Comparison of ENCODE assay signal across 19 cellular contexts in genomic region chr7:14389052-14389988, GRCh38.
A peak's percentile ranks its signal among the peaks of the same experiment; 100 is the strongest.
DNase-seq lines count a peak whose midpoint lies in the region; ATAC-seq and TF ChIP-seq lines count a peak whose summit lies in the region.
"Had no signal": no experiment of that assay in that cellular context is flagged by ENCODE, and none has a peak within 500 bp of the region (broad histone marks: within the 10 kb centered on the region; RNA-seq: fewer than 3 reads in every experiment).

No MANE protein-coding gene starts in this region.

- no peaks in the 10 kb centered on the region for H3K4me1 Mint-ChIP-seq in stimulated activated effector memory CD8-positive, alpha-beta T cell treated with anti-CD3 and anti-CD28 coated beads, Interleukin-12 subunit alpha, Interleukin-12 subunit beta, amount 100 ng/mL, for 72 hours
- H3K4me1 Mint-ChIP-seq: T-helper 17 cell had no signal

- no peak overlapping the region for H3K27ac Mint-ChIP-seq in stimulated activated effector memory CD8-positive, alpha-beta T cell treated with anti-CD3 and anti-CD28 coated beads, Interleukin-12 subunit alpha, Interleukin-12 subunit beta, amount 100 ng/mL, for 72 hours
- H3K27ac Mint-ChIP-seq: activated naive CD4-positive, alpha-beta T cell treated with anti-CD3 and anti-CD28 coated beads for 36 hours; dendritic cell treated with granulocyte-macrophage colony-stimulating factor and Interleukin-4, amounts not matched to agents 40 ng/mL and 50 ng/mL, for 4 days; T-helper 17 cell had no signal

- TF ChIP-seq CTCF in mucosa of descending colon (IDR thresholded peaks at IDR 0.05) = no peak

- H3K9me3 Mint-ChIP-seq in stimulated activated effector memory CD8-positive, alpha-beta T cell treated with anti-CD3 and anti-CD28 coated beads, Interleukin-12 subunit alpha, Interleukin-12 subunit beta, amount 100 ng/mL, for 72 hours = no peaks in the 10 kb centered on the region
- H3K9me3 Mint-ChIP-seq: activated naive CD4-positive, alpha-beta T cell treated with anti-CD3 and anti-CD28 coated beads for 36 hours had no signal

- DNase-seq in DMS79 treated with DMSO at 0.1 percent for 48 hours (lab: John Stamatoyannopoulos, UW) = peak; percentile 100
- DNase-seq in NCI-H1436 treated with DMSO at 0.1 percent for 48 hours (lab: John Stamatoyannopoulos, UW) = peak; percentile 93
- DNase-seq in NCI-H510A (lab: John Stamatoyannopoulos, UW) = peak; percentile 34
- DNase-seq in left lobe of liver (ENCODE audit: low spot score) = no peak
- no peak for DNase-seq in stimulated activated effector memory CD8-positive, alpha-beta T cell treated with anti-CD3 and anti-CD28 coated beads, Interleukin-12 subunit alpha, Interleukin-12 subunit beta, amount 100 ng/mL, for 72 hours (ENCODE audit: low spot score in 2 of 2)
- no peak for DNase-seq in pons (ENCODE audit: low spot score)
- no peak for DNase-seq in NCI-H2196 treated with DMSO at 0.1 percent for 48 hours (lab: John Stamatoyannopoulos, UW; ENCODE audit: unreplicated experiment)
- no peak for DNase-seq in mucosa of descending colon
- DNase-seq: activated CD4-positive, CD25-positive, alpha-beta regulatory T cell treated with anti-CD3 and anti-CD28 coated beads, Interleukin-2, amount 50 U/mL, for 72 hours; activated naive CD4-positive, alpha-beta T cell treated with anti-CD3 and anti-CD28 coated beads for 36 hours; AML-193; NK-92 treated with Interleukin-12 subunit alpha and Interleukin-12 subunit beta, amount 100 ng/mL, for 24 hours; small intestine; stimulated activated naive CD4-positive, alpha-beta T cell; T-helper 17 cell; upper lobe of left lung had no signal

- peak; percentile 34 for ATAC-seq in left lobe of liver
- ATAC-seq in stimulated activated effector memory CD8-positive, alpha-beta T cell treated with anti-CD3 and anti-CD28 coated beads, Interleukin-12 subunit alpha, Interleukin-12 subunit beta, amount 100 ng/mL, for 72 hours = no peak
- ATAC-seq in mucosa of descending colon = no peak
- ATAC-seq: esophagus mucosa, Right ventricle myocardium inferior, T-helper 17 cell had no signal

- no peak overlapping the region for H3K4me3 ChIP-seq in mucosa of descending colon
- H3K4me3 ChIP-seq: upper lobe of left lung had no signal

- H3K36me3 ChIP-seq in mucosa of descending colon (ENCODE audit: low read depth) = no peaks in the 10 kb centered on the region
- H3K36me3 ChIP-seq: upper lobe of left lung had no signal

- H3K4me1 ChIP-seq in mucosa of descending colon (ENCODE audit: low read depth) = no peaks in the 10 kb centered on the region
- H3K4me1 ChIP-seq: upper lobe of left lung had no signal

- no peak overlapping the region for H3K4me3 Mint-ChIP-seq in stimulated activated effector memory CD8-positive, alpha-beta T cell treated with anti-CD3 and anti-CD28 coated beads, Interleukin-12 subunit alpha, Interleukin-12 subunit beta, amount 100 ng/mL, for 72 hours
- H3K4me3 Mint-ChIP-seq: activated naive CD4-positive, alpha-beta T cell treated with anti-CD3 and anti-CD28 coated beads for 36 hours; dendritic cell treated with granulocyte-macrophage colony-stimulating factor and Interleukin-4, amounts not matched to agents 40 ng/mL and 50 ng/mL, for 4 days; T-helper 17 cell had no signal

- H3K9me3 ChIP-seq in mucosa of descending colon = no peaks in the 10 kb centered on the region
- H3K9me3 ChIP-seq: upper lobe of left lung had no signal

- intact Hi-C loops in mucosa of descending colon (cut with DNase I, micrococcal nuclease) = no loop called here

- no peaks in the 10 kb centered on the region for H3K36me3 Mint-ChIP-seq in stimulated activated effector memory CD8-positive, alpha-beta T cell treated with anti-CD3 and anti-CD28 coated beads, Interleukin-12 subunit alpha, Interleukin-12 subunit beta, amount 100 ng/mL, for 72 hours

Comparison
In these comparisons a context has a peak if more than half of its experiments do, and no peak if none do; other contexts are left out.
1. DNase-seq: peak in DMS79 treated with DMSO at 0.1 percent for 48 hours (single experiment), NCI-H1436 treated with DMSO at 0.1 percent for 48 hours (single experiment) and NCI-H510A (single experiment); none in left lobe of liver (single experiment), stimulated activated effector memory CD8-positive, alpha-beta T cell treated with anti-CD3 and anti-CD28 coated beads, Interleukin-12 subunit alpha, Interleukin-12 subunit beta, amount 100 ng/mL, for 72 hours (0 of 2), pons (single experiment), NCI-H2196 treated with DMSO at 0.1 percent for 48 hours (single experiment) and mucosa of descending colon (0 of 3).